Comparison of ENCODE assay signal across 8 cellular contexts in the genomic region with DNA sequence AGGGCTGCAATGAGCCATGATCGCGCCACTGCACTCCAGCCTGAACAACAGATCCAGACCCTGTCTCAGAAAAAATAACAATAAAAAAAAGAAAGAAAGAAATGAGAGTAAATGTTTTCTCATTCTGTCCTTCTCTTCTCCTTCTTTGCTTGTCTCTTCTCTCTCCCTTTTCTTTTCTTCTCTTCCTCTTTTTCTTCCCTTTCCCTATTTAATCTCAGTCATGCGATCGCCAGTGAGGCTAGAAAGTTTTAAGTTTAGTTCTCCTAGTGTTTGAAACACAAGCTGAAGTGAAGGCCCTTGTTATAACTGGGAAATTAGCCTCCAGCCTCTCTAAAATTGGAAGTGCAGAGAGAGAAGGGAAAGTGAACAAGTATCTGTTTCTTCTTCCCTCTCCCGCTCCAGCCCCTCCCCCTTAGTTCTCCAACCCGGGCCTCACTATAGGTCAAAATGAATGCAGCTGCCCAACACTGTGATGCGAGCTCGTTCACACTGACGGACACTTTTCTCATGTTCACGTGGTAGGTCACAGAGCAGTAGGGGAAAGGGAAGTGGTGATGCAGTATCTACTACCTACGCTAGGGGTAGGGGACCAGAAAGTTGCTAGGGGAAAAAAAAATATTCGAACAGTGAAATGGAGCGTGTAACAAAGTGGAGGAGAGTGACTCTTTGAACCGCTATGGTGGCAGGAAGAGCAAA. TPM values are rescaled to one million over a fixed set of nuclear protein-coding genes. Genes with fewer than 3 reads are reported as not detected.
DNase-seq lines count a peak whose midpoint lies in the region; ATAC-seq lines count a peak whose summit lies in the region.

No MANE protein-coding gene starts in this region.

- no peaks in the 10 kb centered on the region for H3K27me3 Mint-ChIP-seq in activated naive CD8-positive, alpha-beta T cell treated with anti-CD3 and anti-CD28 coated beads for 36 hours
- no peaks in the 10 kb centered on the region for H3K27me3 Mint-ChIP-seq in stimulated activated memory B cell treated with anti-CD40 and anti-IgM and Interleukin-4, amounts not matched to agents 10 μg/mL and 1 μg/mL and 100 μg/mL, for 72 hours

- ATAC-seq in Right ventricle myocardium inferior = peak; percentile 52
- peak; percentile 99 for ATAC-seq in HG03045 (IDR thresholded peaks at IDR 0.05; ENCODE audit: unreplicated experiment)
- peak; percentile 98 for ATAC-seq in stimulated activated memory B cell treated with anti-CD40 and anti-IgM and Interleukin-4, amounts not matched to agents 10 μg/mL and 1 μg/mL and 100 μg/mL, for 72 hours

- H3K9me3 Mint-ChIP-seq in activated naive CD8-positive, alpha-beta T cell treated with anti-CD3 and anti-CD28 coated beads for 36 hours = no peaks in the 10 kb centered on the region
- no peaks in the 10 kb centered on the region for H3K9me3 Mint-ChIP-seq in stimulated activated memory B cell treated with anti-CD40 and anti-IgM and Interleukin-4, amounts not matched to agents 10 μg/mL and 1 μg/mL and 100 μg/mL, for 72 hours

- H3K4me3 Mint-ChIP-seq in activated naive CD8-positive, alpha-beta T cell treated with anti-CD3 and anti-CD28 coated beads for 36 hours = peak overlapping the region; percentile 79
- H3K4me3 Mint-ChIP-seq in stimulated activated memory B cell treated with anti-CD40 and anti-IgM and Interleukin-4, amounts not matched to agents 10 μg/mL and 1 μg/mL and 100 μg/mL, for 72 hours = peak overlapping the region; percentile 82

- DNase-seq in Right ventricle myocardium inferior (ENCODE audit: missing footprints) = no peak
- no peak for DNase-seq in cardiac septum (ENCODE audit: low spot score)
- DNase-seq in RPMI8226 = peak; percentile 84
- peak; percentile 66 for DNase-seq in activated naive CD8-positive, alpha-beta T cell treated with anti-CD3 and anti-CD28 coated beads for 36 hours
- DNase-seq in kidney glomerular epithelial cell (lab: John Stamatoyannopoulos, UW) = peak; percentile 55
- no peak for DNase-seq in HCEC 1CT

- peaks cover 35% of the 10 kb centered on the region for H3K4me1 Mint-ChIP-seq in activated naive CD8-positive, alpha-beta T cell treated with anti-CD3 and anti-CD28 coated beads for 36 hours
- peaks cover 29% of the 10 kb centered on the region for H3K4me1 Mint-ChIP-seq in stimulated activated memory B cell treated with anti-CD40 and anti-IgM and Interleukin-4, amounts not matched to agents 10 μg/mL and 1 μg/mL and 100 μg/mL, for 72 hours

- peaks cover 2% of the 10 kb centered on the region for H3K36me3 Mint-ChIP-seq in activated naive CD8-positive, alpha-beta T cell treated with anti-CD3 and anti-CD28 coated beads for 36 hours
- H3K36me3 Mint-ChIP-seq in stimulated activated memory B cell treated with anti-CD40 and anti-IgM and Interleukin-4, amounts not matched to agents 10 μg/mL and 1 μg/mL and 100 μg/mL, for 72 hours = no peaks in the 10 kb centered on the region

- intact Hi-C loops in Right ventricle myocardium inferior (cut with DNase I) = no loop called here
- intact Hi-C loops in cardiac septum (cut with DNase I) = no loop called here

- peak overlapping the region; percentile 99 for H3K27ac Mint-ChIP-seq in activated naive CD8-positive, alpha-beta T cell treated with anti-CD3 and anti-CD28 coated beads for 36 hours
- H3K27ac Mint-ChIP-seq in stimulated activated memory B cell treated with anti-CD40 and anti-IgM and Interleukin-4, amounts not matched to agents 10 μg/mL and 1 μg/mL and 100 μg/mL, for 72 hours = peak overlapping the region; percentile 97

RNA-seq across cellular contexts. Expression of gene TSC22D2, which starts 23.4 kb away (rescaled TPM):
- total RNA-seq in Right ventricle myocardium inferior (19.8 TPM), cardiac septum (66.0 TPM)
- total RNA-seq in activated naive CD8-positive, alpha-beta T cell treated with anti-CD3 and anti-CD28 coated beads for 36 hours = 10 to 100 TPM; 16.8 to 17.1 TPM

Comparison
In these comparisons a context has a peak if more than half of its experiments do, and no peak if none do; other contexts are left out.
1. DNase-seq: peak in RPMI8226 (single experiment), activated naive CD8-positive, alpha-beta T cell treated with anti-CD3 and anti-CD28 coated beads for 36 hours (single experiment) and kidney glomerular epithelial cell (single experiment); none in Right ventricle myocardium inferior (single experiment), cardiac septum (single experiment) and HCEC 1CT (single experiment).
2. Peak in every context shown above with its lines, with median percentiles within 50 percentile points of each other: ATAC-seq.